ENCODE assay signal across 17 cellular contexts in the genomic region with DNA sequence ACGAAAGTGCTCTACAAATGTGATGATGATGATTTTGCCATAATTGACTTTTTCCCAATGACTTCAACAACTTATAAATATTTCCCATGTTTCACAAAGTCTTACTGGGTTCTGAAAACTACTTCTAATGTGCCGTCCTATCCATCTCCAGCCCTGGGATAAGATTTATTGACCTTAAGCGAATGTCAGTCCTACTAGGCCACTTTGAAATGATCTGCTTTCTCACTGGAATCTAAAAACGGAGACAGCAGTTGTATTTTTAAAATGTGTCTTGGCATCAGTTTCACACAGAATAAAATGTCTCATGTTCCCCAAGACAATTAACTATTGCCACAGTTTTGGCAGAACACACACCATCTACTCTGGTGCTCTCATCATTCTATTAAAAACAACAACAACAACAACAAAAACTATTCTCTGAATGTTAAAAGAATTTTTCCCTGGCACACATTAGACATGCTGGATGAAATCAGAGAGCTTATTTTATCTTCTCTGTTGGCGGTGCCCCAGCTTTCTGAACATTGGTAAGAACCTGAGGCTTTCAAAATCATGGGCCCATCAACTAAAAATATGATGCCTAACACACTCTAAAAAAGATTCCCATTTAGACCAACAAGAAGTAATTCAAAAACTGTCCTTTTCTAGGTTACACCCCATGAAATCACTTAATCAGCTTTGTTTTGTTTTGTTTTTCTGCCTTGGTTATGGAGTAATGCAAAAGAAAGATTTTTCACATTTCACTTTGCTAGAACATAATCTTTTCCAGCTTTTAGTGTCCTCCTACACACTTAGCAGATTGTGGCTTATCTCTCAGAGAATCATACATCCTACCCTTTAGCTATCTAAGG. TPM values are rescaled to one million over a fixed set of nuclear protein-coding genes. Genes with fewer than 3 reads are reported as not detected.
DNase-seq lines count a peak whose midpoint lies in the region; ATAC-seq and TF ChIP-seq lines count a peak whose summit lies in the region.
"Had no signal": no experiment of that assay in that cellular context is flagged by ENCODE, and none has a peak within 500 bp of the region (broad histone marks: within the 10 kb centered on the region; RNA-seq: fewer than 3 reads in every experiment).

No MANE protein-coding gene starts in this region.

- ATAC-seq in left cardiac atrium = peak in 1 of 2 donors; percentile 45
- ATAC-seq: body of pancreas, Panc1 had no signal

- H3K4me1 Mint-ChIP-seq in brain = peaks cover 30% of the 10 kb centered on the region
- H3K4me1 Mint-ChIP-seq in activated CD4-positive, alpha-beta memory T cell treated with anti-CD3 and anti-CD28 coated beads, Interleukin-2, amount 10 ng/mL, durations not matched to agents 7 days and 5 days = no peaks in the 10 kb centered on the region

- H3K4me3 Mint-ChIP-seq in brain = no peak overlapping the region
- H3K4me3 Mint-ChIP-seq in activated CD4-positive, alpha-beta memory T cell treated with anti-CD3 and anti-CD28 coated beads, Interleukin-2, amount 10 ng/mL, durations not matched to agents 7 days and 5 days = no peak overlapping the region

- peak; percentile 48 for DNase-seq in Ammon's horn (ENCODE audit: low spot score)
- peak; percentile 25 for DNase-seq in left cardiac atrium
- no peak for DNase-seq in NCI-H2107 (lab: John Stamatoyannopoulos, UW)
- DNase-seq in activated CD4-positive, alpha-beta memory T cell treated with anti-CD3 and anti-CD28 coated beads, Interleukin-2, amount 10 ng/mL, durations not matched to agents 7 days and 5 days = no peak
- DNase-seq in NCI-H510A treated with DMSO at 0.1 percent for 48 hours (lab: John Stamatoyannopoulos, UW) = no peak
- DNase-seq in NCI-H1694 (lab: John Stamatoyannopoulos, UW) = no peak
- DNase-seq: activated CD4-positive, alpha-beta T cell treated with anti-CD3 and anti-CD28 coated beads for 4 hours; activated CD8-positive, alpha-beta memory T cell treated with anti-CD3 and anti-CD28 coated beads, Interleukin-2, amount 50 U/mL, for 4 hours; activated naive CD4-positive, alpha-beta T cell; kidney glomerular epithelial cell; upper lobe of left lung had no signal

- peak overlapping the region in 4 of 5 experiments; percentile 40 to 68 (median 62) for H3K27ac Mint-ChIP-seq in brain
- no peak overlapping the region for H3K27ac Mint-ChIP-seq in activated CD4-positive, alpha-beta memory T cell treated with anti-CD3 and anti-CD28 coated beads, Interleukin-2, amount 10 ng/mL, durations not matched to agents 7 days and 5 days

- intact Hi-C loops in left cardiac atrium (cut with DNase I) = no loop called here

- no peaks in the 10 kb centered on the region for H3K9me3 Mint-ChIP-seq in brain
- H3K9me3 Mint-ChIP-seq in activated CD4-positive, alpha-beta memory T cell treated with anti-CD3 and anti-CD28 coated beads, Interleukin-2, amount 10 ng/mL, durations not matched to agents 7 days and 5 days = no peaks in the 10 kb centered on the region

- POLR2A ChIA-PET in activated CD4-positive, alpha-beta memory T cell treated with anti-CD3 and anti-CD28 coated beads, Interleukin-2, amount 10 ng/mL, durations not matched to agents 7 days and 5 days (lab: Charles Lee) = no interaction called here

- no peaks in the 10 kb centered on the region for H3K36me3 ChIP-seq in skeletal muscle tissue (ENCODE audit: control insufficient read depth in 3 of 3, insufficient read depth in 3 of 3, low read length in 3 of 3)
- H3K36me3 ChIP-seq: esophagus muscularis mucosa, upper lobe of left lung had no signal

- H3K27me3 ChIP-seq in skeletal muscle tissue (ENCODE audit: control insufficient read depth in 3 of 3, insufficient read depth in 3 of 3, low read length in 3 of 3) = no peaks in the 10 kb centered on the region
- H3K27me3 ChIP-seq: body of pancreas, esophagus muscularis mucosa, upper lobe of left lung had no signal

- no peaks in the 10 kb centered on the region for H3K36me3 Mint-ChIP-seq in brain
- no peaks in the 10 kb centered on the region for H3K36me3 Mint-ChIP-seq in activated CD4-positive, alpha-beta memory T cell treated with anti-CD3 and anti-CD28 coated beads, Interleukin-2, amount 10 ng/mL, durations not matched to agents 7 days and 5 days (ENCODE audit: low read depth)

- H3K9me3 ChIP-seq in skeletal muscle tissue (ENCODE audit: control insufficient read depth in 3 of 3, low read length in 3 of 3) = no peaks in the 10 kb centered on the region
- H3K9me3 ChIP-seq: body of pancreas, esophagus muscularis mucosa, upper lobe of left lung had no signal

- CTCF ChIA-PET in activated CD4-positive, alpha-beta memory T cell treated with anti-CD3 and anti-CD28 coated beads, Interleukin-2, amount 10 ng/mL, durations not matched to agents 7 days and 5 days (lab: Charles Lee) = interaction anchor here (1.1 kb wide), 1 partner anchor 15 kb away, joined by 3 read pairs; no protein-coding TSS in a partner anchor

- H3K4me3 ChIP-seq in skeletal muscle tissue (ENCODE audit: low read length in 3 of 3) = peak overlapping the region in 1 of 3 donors; percentile 34
- H3K4me3 ChIP-seq: body of pancreas, esophagus muscularis mucosa, upper lobe of left lung had no signal

- peak overlapping the region; percentile 65 for H3K27ac ChIP-seq in skeletal muscle tissue (ENCODE audit: low read depth, low read length)
- H3K27ac ChIP-seq: body of pancreas, upper lobe of left lung had no signal

- no peak for TF ChIP-seq CTCF in brain (conservative IDR thresholded peaks at IDR 0.05)

- no peak overlapping the region for H3K9ac ChIP-seq in skeletal muscle tissue (ENCODE audit: low read depth in 1 of 3, low read length in 3 of 3)

- H3K4me1 ChIP-seq in skeletal muscle tissue (ENCODE audit: control insufficient read depth in 3 of 3, insufficient read depth in 3 of 3, low read length in 3 of 3) = peaks cover 31 to 46% (median 38%) of the 10 kb centered on the region in 3 donors

- H3K27me3 Mint-ChIP-seq in brain = peaks cover 4% of the 10 kb centered on the region
- H3K27me3 Mint-ChIP-seq in activated CD4-positive, alpha-beta memory T cell treated with anti-CD3 and anti-CD28 coated beads, Interleukin-2, amount 10 ng/mL, durations not matched to agents 7 days and 5 days = no peaks in the 10 kb centered on the region

RNA-seq across cellular contexts. Expression of a gene that starts 23.1 kb away (rescaled TPM):
- not detected for polyA plus RNA-seq in brain (ENCODE audit: insufficient read depth, low read depth, low replicate concordance)
- total RNA-seq in left cardiac atrium = not detected
- total RNA-seq in skeletal muscle tissue = not detected
- total RNA-seq in activated CD4-positive, alpha-beta memory T cell treated with anti-CD3 and anti-CD28 coated beads, Interleukin-2, amount 10 ng/mL, durations not matched to agents 7 days and 5 days = not detected
- total RNA-seq: body of pancreas, osteoblast had no signal

Comparison
In these comparisons a context has a peak if more than half of its experiments do, and no peak if none do; other contexts are left out.
1. DNase-seq: peak in Ammon's horn (single experiment) and left cardiac atrium (single experiment); none in NCI-H2107 (single experiment), activated CD4-positive, alpha-beta memory T cell treated with anti-CD3 and anti-CD28 coated beads, Interleukin-2, amount 10 ng/mL, durations not matched to agents 7 days and 5 days (single experiment), NCI-H510A treated with DMSO at 0.1 percent for 48 hours (single experiment) and NCI-H1694 (single experiment).